In genomic region chr14:52837451-52837850, GRCh38 we compare ENCODE assay signal across 14 cellular contexts. TPM values are rescaled to one million over a fixed set of nuclear protein-coding genes. Genes with fewer than 3 reads are reported as not detected.
DNase-seq lines count a peak whose midpoint lies in the region; ATAC-seq, FAIRE-seq and TF ChIP-seq lines count a peak whose summit lies in the region.
"Had no signal": no experiment of that assay in that cellular context is flagged by ENCODE, and none has a peak within 500 bp of the region (broad histone marks: within the 10 kb centered on the region; RNA-seq: fewer than 3 reads in every experiment).

No MANE protein-coding gene starts in this region.

- DNase-seq in HepG2 (ENCODE audit: low spot score) = no peak
- DNase-seq in right lobe of liver = no peak
- DNase-seq in chondrocyte (ENCODE audit: low spot score) = no peak
- DNase-seq in osteocyte (ENCODE audit: extremely low spot score, unreplicated experiment) = no peak
- DNase-seq in osteoblast (ENCODE audit: insufficient read length, low spot score, missing footprints) = no peak
- DNase-seq in progenitor cell of endocrine pancreas (ENCODE audit: low spot score, unreplicated experiment) = no peak
- DNase-seq in activated CD8-positive, alpha-beta memory T cell treated with anti-CD3 and anti-CD28 coated beads for 24 hours = no peak
- DNase-seq: Caco-2; CD8-positive, alpha-beta T cell; GF-D8 had no signal

- H3K36me3 Mint-ChIP-seq in chondrocyte (ENCODE audit: low read depth) (peaks cover 1% of the 10 kb centered on the region), osteocyte (ENCODE audit: unreplicated experiment) (no peaks in the 10 kb centered on the region), progenitor cell of endocrine pancreas (ENCODE audit: insufficient read depth) (peaks cover 4% of the 10 kb centered on the region)
- H3K36me3 Mint-ChIP-seq: CD14-positive monocyte; CD8-positive, alpha-beta T cell had no signal

- H2AFZ ChIP-seq in HepG2 (ENCODE audit: low read length) (peak overlapping the region; percentile 51), osteoblast (ENCODE audit: low read length) (no peak overlapping the region)

- no peaks in the 10 kb centered on the region for H3K79me2 ChIP-seq in HepG2 (ENCODE audit: insufficient read depth, low read length)
- H3K79me2 ChIP-seq in osteoblast (ENCODE audit: insufficient read depth, low read length) = no peaks in the 10 kb centered on the region

- FAIRE-seq in HepG2 (lab: Jason Lieb, UNC) = no peak
- FAIRE-seq: GM19239, H54 had no signal

- H3K9me3 ChIP-seq in HepG2 (ENCODE audit: low read length) = no peaks in the 10 kb centered on the region
- H3K9me3 ChIP-seq in right lobe of liver = no peaks in the 10 kb centered on the region
- H3K9me3 ChIP-seq in osteoblast (ENCODE audit: low read depth, low read length) = no peaks in the 10 kb centered on the region
- H3K9me3 ChIP-seq: Caco-2 had no signal

- ATAC-seq in HepG2 = peak; percentile 53; the same call in 2 of the 3 replicates
- ATAC-seq in right lobe of liver = no peak
- ATAC-seq: CD8-positive, alpha-beta T cell had no signal

- H3K4me2 ChIP-seq in HepG2 (ENCODE audit: low read depth, low read length) (peak overlapping the region; percentile 58), osteoblast (ENCODE audit: insufficient read depth, low read length) (no peak overlapping the region)

- H3K27me3 Mint-ChIP-seq in chondrocyte (ENCODE audit: low read depth) (no peaks in the 10 kb centered on the region), osteocyte (ENCODE audit: unreplicated experiment) (no peaks in the 10 kb centered on the region), progenitor cell of endocrine pancreas (no peaks in the 10 kb centered on the region)

- TF ChIP-seq CTCF in HepG2 (CRISPR knock-in tag; IDR thresholded peaks at IDR 0.05) (no peak), right lobe of liver (IDR thresholded peaks at IDR 0.05) (no peak), chondrocyte (IDR thresholded peaks at IDR 0.05) (no peak), osteocyte (IDR thresholded peaks at IDR 0.05) (no peak), osteoblast (IDR thresholded peaks at IDR 0.05; ENCODE audit: extremely low read depth, low read depth, low read length) (no peak), progenitor cell of endocrine pancreas (IDR thresholded peaks at IDR 0.05; ENCODE audit: unreplicated experiment) (no peak)

- no peak overlapping the region for H3K9ac ChIP-seq in HepG2 (ENCODE audit: insufficient read depth, low read depth, low read length)

- H3K4me1 Mint-ChIP-seq in chondrocyte (ENCODE audit: low read depth) (peaks cover 65% of the 10 kb centered on the region), osteocyte (ENCODE audit: unreplicated experiment) (peaks cover 60% of the 10 kb centered on the region), progenitor cell of endocrine pancreas (ENCODE audit: low read depth) (peaks cover 13% of the 10 kb centered on the region)
- H3K4me1 Mint-ChIP-seq: CD14-positive monocyte had no signal

- BruUV-seq in HepG2 (replicated peaks; lab: Mats Ljungman, UMichigan) = no TSS peak

- 22% methylated on average over 7 of the region's 7 CpGs for WGBS in HepG2 (ENCODE audit: low lambda C conversion rate)
- 90% methylated on average over 7 of the region's 7 CpGs for WGBS in right lobe of liver (ENCODE audit: insufficient coverage, low coverage, low lambda C conversion rate, missing lambda C conversion rate)

- H3K4me3 Mint-ChIP-seq in chondrocyte (ENCODE audit: unreplicated experiment) (no peak overlapping the region), osteocyte (ENCODE audit: unreplicated experiment) (no peak overlapping the region), progenitor cell of endocrine pancreas (ENCODE audit: low read depth) (no peak overlapping the region)
- H3K4me3 Mint-ChIP-seq: CD14-positive monocyte; CD8-positive, alpha-beta T cell had no signal

- CTCF ChIA-PET in HepG2 (lab: Yijun Ruan, JAX; ENCODE audit: low intra/inter-chr PET ratio, low total read pairs) = no interaction called here

- no peak for TF ChIP-seq RAD21 in HepG2 (CRISPR knock-in tag; IDR thresholded peaks at IDR 0.05)

- H3K27ac Mint-ChIP-seq in chondrocyte (ENCODE audit: unreplicated experiment) = peak overlapping the region; percentile 41
- H3K27ac Mint-ChIP-seq in osteocyte (ENCODE audit: unreplicated experiment) = peak overlapping the region; percentile 99
- H3K27ac Mint-ChIP-seq in progenitor cell of endocrine pancreas = no peak overlapping the region
- H3K27ac Mint-ChIP-seq: CD14-positive monocyte; CD8-positive, alpha-beta T cell had no signal

- TF ChIP-seq POLR2A in HepG2 (IDR thresholded peaks at IDR 0.05; ENCODE audit: insufficient read depth in 1 of 2, low read depth in 2 of 2, low read length in 2 of 2) (no peak), right lobe of liver (IDR thresholded peaks at IDR 0.05) (no peak)

- intact Hi-C loops in HepG2 (cut with micrococcal nuclease; ENCODE audit: unreplicated experiment) = no loop called here
- intact Hi-C loops in right lobe of liver (cut with DNase I) = no loop called here

- H3K4me3 ChIP-seq in HepG2 (replicated peaks in 1 of 3; ENCODE audit: insufficient read depth in 1 of 3, low read depth in 2 of 3, low read length in 3 of 3) (no peak overlapping the region), right lobe of liver (no peak overlapping the region), osteoblast (ENCODE audit: insufficient read depth, low read length) (no peak overlapping the region)

- H3K27me3 ChIP-seq in HepG2 (ENCODE audit: control insufficient read depth in 1 of 2, insufficient read depth in 2 of 2, low read length in 2 of 2) (no peaks in the 10 kb centered on the region), right lobe of liver (no peaks in the 10 kb centered on the region), osteoblast (ENCODE audit: insufficient read depth, low read length) (no peaks in the 10 kb centered on the region)

- POLR2A ChIA-PET in HepG2 (lab: Yijun Ruan, JAX) = interaction anchor here (0.6 kb wide), 1 partner anchor 82 kb away, joined by 4 read pairs; no protein-coding TSS in a partner anchor

- peaks cover 46% of the 10 kb centered on the region for H3K4me1 ChIP-seq in HepG2 (ENCODE audit: insufficient read depth, low read length)
- H3K4me1 ChIP-seq in right lobe of liver = peaks cover 0 to 7% (median 1%) of the 10 kb centered on the region in 4 donors
- peaks cover 34% of the 10 kb centered on the region for H3K4me1 ChIP-seq in osteoblast (ENCODE audit: insufficient read depth, low read length)
- H3K4me1 ChIP-seq: Caco-2 had no signal

- H3K27ac ChIP-seq in HepG2 (ENCODE audit: extremely low read length, insufficient read depth, low read length) (no peak overlapping the region), right lobe of liver (no peak overlapping the region), osteoblast (ENCODE audit: low read depth, low read length) (no peak overlapping the region)
- H3K27ac ChIP-seq: 22Rv1 had no signal

- TF ChIP-seq EP300 in HepG2 (IDR thresholded peaks at IDR 0.05; ENCODE audit: low read depth in 2 of 2, low read length in 2 of 2) = no peak
- no peak for TF ChIP-seq EP300 in HepG2 (CRISPR knock-in tag; IDR thresholded peaks at IDR 0.05; ENCODE audit: borderline replicate concordance)

- no peaks in the 10 kb centered on the region for H4K20me1 ChIP-seq in HepG2 (ENCODE audit: insufficient read depth, low read length)
- H4K20me1 ChIP-seq in osteoblast (ENCODE audit: insufficient read depth, low read length) = no peaks in the 10 kb centered on the region

- H3K36me3 ChIP-seq in HepG2 (replicated peaks in 1 of 2; ENCODE audit: control insufficient read depth in 1 of 2, insufficient read depth in 2 of 2, low read length in 2 of 2) (no peaks in the 10 kb centered on the region), right lobe of liver (no peaks in the 10 kb centered on the region), osteoblast (ENCODE audit: insufficient read depth, low read length) (no peaks in the 10 kb centered on the region)

- no peaks in the 10 kb centered on the region for H3K9me3 Mint-ChIP-seq in chondrocyte (ENCODE audit: low read depth)
- H3K9me3 Mint-ChIP-seq in osteocyte (ENCODE audit: unreplicated experiment) = no peaks in the 10 kb centered on the region
- peaks cover 3% of the 10 kb centered on the region for H3K9me3 Mint-ChIP-seq in progenitor cell of endocrine pancreas (ENCODE audit: low read depth)
- H3K9me3 Mint-ChIP-seq: CD8-positive, alpha-beta T cell had no signal

- in situ Hi-C loops in HepG2 (cut with HindIII; ENCODE audit: extremely low pct_ligation_motif_present, low pct_unique_long_range_greater_than_20kb) = no loop called here

TF ChIP-seq in HepG2, 621 proteins besides CTCF, POLR2A, EP300 and RAD21 (continues in another document):
- TF ChIP-seq MTA3 (CRISPR knock-in tag; IDR thresholded peaks at IDR 0.05) (no peak), TRIM24 (CRISPR knock-in tag; IDR thresholded peaks at IDR 0.05) (no peak), ZNF329 (CRISPR knock-in tag; IDR thresholded peaks at IDR 0.05; ENCODE audit: low read depth) (no peak), REL (CRISPR knock-in tag; conservative IDR thresholded peaks at IDR 0.05) (no peak)

RNA-seq across cellular contexts. Expression of gene GNPNAT1, which starts 46.0 kb away (rescaled TPM):
- total RNA-seq in HepG2 (2016; rRNA removed; fragmentation: Illumina TruSeq; extraction: Trizol) = 54.9 and 89.6 TPM in 2 replicates
- total RNA-seq in HepG2 (2016; cell fraction: cytosol; rRNA removed; fragmentation: Illumina TruSeq; extraction: Trizol; ENCODE audit: low read depth) = 14.3 and 18.1 TPM in 2 replicates
- total RNA-seq in HepG2 (2016; cell fraction: insoluble cytoplasmic fraction; rRNA removed; fragmentation: Illumina TruSeq; extraction: Trizol) = 55.8 and 86.2 TPM in 2 replicates
- total RNA-seq in HepG2 (2016; cell fraction: membrane; rRNA removed; fragmentation: Illumina TruSeq; extraction: Trizol) = 41.0 and 43.6 TPM in 2 replicates
- total RNA-seq in HepG2 (2016; cell fraction: nucleus; rRNA removed; fragmentation: Illumina TruSeq; extraction: Trizol) = 28.5 and 31.1 TPM in 2 replicates
- polyA plus RNA-seq in HepG2 (2011; rRNA removed) = 28.6 and 38.3 TPM in 2 replicates
- 24.4 and 32.3 TPM in 2 replicates for polyA plus RNA-seq in HepG2 (2011; cell fraction: cytosol; rRNA removed)
- 6.7 and 12.7 TPM in 2 replicates for polyA plus RNA-seq in HepG2 (2011; cell fraction: nucleus; rRNA removed)
- polyA plus RNA-seq in HepG2 (2012) = 36.3 and 47.9 TPM in 2 replicates
- 23.3 and 26.6 TPM in 2 replicates for polyA plus RNA-seq in HepG2 (2016; cell fraction: cytosol; fragmentation: Illumina TruSeq; extraction: Trizol; ENCODE audit: low read depth)
- polyA plus RNA-seq in HepG2 (2016; cell fraction: insoluble cytoplasmic fraction; fragmentation: Illumina TruSeq; extraction: Trizol; ENCODE audit: low read depth) = 113 and 116 TPM in 2 replicates
- 44.1 and 47.6 TPM in 2 replicates for polyA plus RNA-seq in HepG2 (2016; cell fraction: membrane; fragmentation: Illumina TruSeq; extraction: Trizol; ENCODE audit: low read depth)
- polyA plus RNA-seq in HepG2 (2016; cell fraction: nucleus; fragmentation: Illumina TruSeq; extraction: Trizol; ENCODE audit: insufficient read depth, low read depth) = 46.0 and 46.3 TPM in 2 replicates
- polyA minus RNA-seq in HepG2 (2011; rRNA and poly(A)+ RNA removed; ENCODE audit: low replicate concordance) = 25.8 and 48.5 TPM in 2 replicates
- polyA minus RNA-seq in HepG2 (2011; cell fraction: cytosol; rRNA and poly(A)+ RNA removed) = 21.1 and 27.0 TPM in 2 replicates
- 29.3 and 34.5 TPM in 2 replicates for polyA minus RNA-seq in HepG2 (2011; cell fraction: nucleus; rRNA and poly(A)+ RNA removed)
- 10 to 100 TPM; 31.4 to 47.6 (median 43.2) TPM for total RNA-seq in right lobe of liver
- 45.9 to 51.0 TPM (median 48.4 TPM) in 3 replicates for total RNA-seq in chondrocyte
- total RNA-seq in osteocyte = 26.7 and 30.2 TPM in 2 replicates
- total RNA-seq in osteoblast = 25.0 and 35.5 TPM in 2 replicates
- 19.9 and 25.3 TPM in 2 replicates for total RNA-seq in progenitor cell of endocrine pancreas
